13 cellular contexts compared by ENCODE assay signal in the genomic region with DNA sequence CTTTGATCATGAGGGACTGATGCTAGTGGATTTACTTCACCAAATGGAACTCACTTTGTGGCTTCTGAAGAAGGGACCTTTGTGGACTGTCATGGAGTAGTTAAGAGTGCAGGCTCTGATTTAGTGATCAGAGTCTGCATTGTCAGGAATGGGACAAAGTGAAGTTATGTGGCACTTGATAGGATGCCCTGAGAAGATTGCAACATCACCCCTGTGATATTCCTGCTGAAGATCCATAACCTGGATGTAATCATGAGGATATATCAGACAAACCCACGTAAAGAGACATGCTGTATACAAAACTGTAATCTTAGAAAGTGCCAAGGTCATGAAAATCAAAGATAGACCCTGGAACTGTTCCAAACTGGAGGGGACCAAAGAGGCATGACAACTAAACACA. TPM values are rescaled to one million over a fixed set of nuclear protein-coding genes. Genes with fewer than 3 reads are reported as not detected.
A peak's percentile ranks its signal among the peaks of the same experiment; 100 is the strongest.
DNase-seq lines count a peak whose midpoint lies in the region; ATAC-seq, FAIRE-seq and TF ChIP-seq lines count a peak whose summit lies in the region.
"Had no signal": no experiment of that assay in that cellular context is flagged by ENCODE, and none has a peak within 500 bp of the region (broad histone marks: within the 10 kb centered on the region; RNA-seq: fewer than 3 reads in every experiment).

No MANE protein-coding gene starts in this region.

- H3K27me3 ChIP-seq in DOHH2 (ENCODE audit: control insufficient read depth, low read length) (no peaks in the 10 kb centered on the region), KMS-11 (ENCODE audit: insufficient read depth, low read depth) (no peaks in the 10 kb centered on the region), GM12878 (replicated peaks in 1 of 2; ENCODE audit: control insufficient read depth in 2 of 2, insufficient read depth in 2 of 2, low read length in 1 of 2) (no peaks in the 10 kb centered on the region), BE2C (no peaks in the 10 kb centered on the region)

- 91% methylated on average over 1 of the region's 1 CpG for WGBS in GM12878 (ENCODE audit: insufficient coverage, insufficient replicate concordance, low lambda C conversion rate, missing lambda C conversion rate)

- H3K9me3 ChIP-seq in DOHH2 (ENCODE audit: control insufficient read depth, insufficient read depth, low read length) (no peaks in the 10 kb centered on the region), GM12878 (replicated peaks; ENCODE audit: control insufficient read depth, insufficient read depth, low read length) (no peaks in the 10 kb centered on the region), BE2C (no peaks in the 10 kb centered on the region)

- no peak for TF ChIP-seq POLR2A in GM12878 (IDR thresholded peaks at IDR 0.05; ENCODE audit: low read depth, low read length)

- H3K9me3 Mint-ChIP-seq in neural crest cell = no peaks in the 10 kb centered on the region

- no peaks in the 10 kb centered on the region for H3K27me3 Mint-ChIP-seq in neural crest cell (ENCODE audit: low read depth)

- POLR2A ChIA-PET in GM12878 (lab: Charles Lee) = no interaction called here

- H3F3A ChIP-seq in DOHH2 (ENCODE audit: control insufficient read depth, insufficient read depth) = peaks cover 4% of the 10 kb centered on the region; the same call in 1 of the 2 replicates

- H3K4me1 Mint-ChIP-seq in neural crest cell = peaks cover 39% of the 10 kb centered on the region

- H3K4me3 Mint-ChIP-seq in neural crest cell = peak overlapping the region; percentile 99

- peaks cover 9% of the 10 kb centered on the region for H3K36me3 Mint-ChIP-seq in neural crest cell (ENCODE audit: low read depth)

- no peaks in the 10 kb centered on the region for H3K9me2 ChIP-seq in DOHH2 (replicated peaks; ENCODE audit: control insufficient read depth, low read length)

- RAD21 ChIA-PET in GM12878 (lab: Charles Lee; ENCODE audit: unreplicated experiment) = interaction anchor here (1.2 kb wide), 1 partner anchor 152 kb away, joined by 3 read pairs; no protein-coding TSS in a partner anchor

- H3K4me3 ChIP-seq in DOHH2 (ENCODE audit: low read length) (peak overlapping the region; percentile 94), KMS-11 (IDR thresholded peaks at IDR 0.05; ENCODE audit: insufficient read depth, low read depth, low read length) (no peak overlapping the region), GM12878 (peak overlapping the region; percentile 90; the same call in 1 of the 2 replicates), BE2C (ENCODE audit: low read depth, low read length) (no peak overlapping the region)

- FAIRE-seq in GM12878 (lab: Jason Lieb, UNC) = no peak
- FAIRE-seq: colon, GM12892 had no signal

- peak overlapping the region; percentile 78 for H3K4me2 ChIP-seq in DOHH2 (ENCODE audit: low read length)
- peak overlapping the region; percentile 86; the same call in 1 of the 2 replicates for H3K4me2 ChIP-seq in KMS-11
- peak overlapping the region; percentile 83 for H3K4me2 ChIP-seq in GM12878 (ENCODE audit: control insufficient read depth, insufficient read depth)

- H3K36me3 ChIP-seq in DOHH2 (ENCODE audit: control insufficient read depth, low read length) = peaks cover 46% of the 10 kb centered on the region
- H3K36me3 ChIP-seq in KMS-11 (ENCODE audit: insufficient read depth) = no peaks in the 10 kb centered on the region
- peaks cover 4 to 13% of the 10 kb centered on the region in 2 experiments for H3K36me3 ChIP-seq in GM12878 (ENCODE audit: control insufficient read depth in 2 of 2, insufficient read depth in 2 of 2, low read length in 1 of 2)
- H3K36me3 ChIP-seq in BE2C = peaks cover 12% of the 10 kb centered on the region

- no peak overlapping the region for H3K27ac Mint-ChIP-seq in neural crest cell (ENCODE audit: unreplicated experiment)

- peaks cover 45% of the 10 kb centered on the region for H3K4me1 ChIP-seq in DOHH2 (ENCODE audit: control insufficient read depth, low read length)
- H3K4me1 ChIP-seq in KMS-11 (ENCODE audit: low read depth, poor library complexity, severe bottlenecking) = peaks cover 57% of the 10 kb centered on the region
- no peaks in the 10 kb centered on the region for H3K4me1 ChIP-seq in GM12878 (ENCODE audit: control insufficient read depth, insufficient read depth, low read length)
- peaks cover 3% of the 10 kb centered on the region; the same call in 1 of the 2 replicates for H3K4me1 ChIP-seq in BE2C

- peaks cover 7% of the 10 kb centered on the region; the same call in 1 of the 2 replicates for H4K20me1 ChIP-seq in DOHH2 (ENCODE audit: control insufficient read depth, insufficient read depth, low read depth, low read length)
- no peaks in the 10 kb centered on the region for H4K20me1 ChIP-seq in KMS-11 (ENCODE audit: insufficient read depth)
- no peaks in the 10 kb centered on the region for H4K20me1 ChIP-seq in GM12878 (ENCODE audit: control insufficient read depth, insufficient read depth)

- H3K79me2 ChIP-seq in DOHH2 (ENCODE audit: control insufficient read depth, low read length) (peaks cover 76% of the 10 kb centered on the region), KMS-11 (ENCODE audit: insufficient read depth, low read depth) (peaks cover 42% of the 10 kb centered on the region), GM12878 (ENCODE audit: control insufficient read depth, insufficient read depth, low read length) (peaks cover 29% of the 10 kb centered on the region)

- DNase-seq in GM12878 (ENCODE audit: low read depth, low spot score) (no peak), neural crest cell (ENCODE audit: low read depth, low spot score) (no peak), BE2C (no peak), NCI-H187 (lab: John Stamatoyannopoulos, UW) (no peak), HuH-7.5 (ENCODE audit: low spot score) (no peak)
- DNase-seq: DMS53; NCI-H2081; stimulated activated CD4-positive, alpha-beta T cell treated with anti-CD3 and anti-CD28 coated beads, Interleukin-4, amount 100 ng/mL, for 1 hour had no signal

- intact Hi-C loops in GM12878 (cut with micrococcal nuclease; ENCODE audit: unreplicated experiment) = no loop called here

- no peak for ATAC-seq in GM12878
- ATAC-seq: Panc1 had no signal

- BruUV-seq in GM12878 (replicated peaks; lab: Mats Ljungman, UMichigan) = no TSS peak

- no peak for TF ChIP-seq EP300 in GM12878 (IDR thresholded peaks at IDR 0.05; ENCODE audit: borderline replicate concordance in 1 of 2, control insufficient read depth in 1 of 2, low read depth in 2 of 2, low read length in 2 of 2)

- TF ChIP-seq CTCF in DOHH2 (IDR thresholded peaks at IDR 0.05; ENCODE audit: low read depth, low read length, poor library complexity, severe bottlenecking) (no peak), KMS-11 (conservative IDR thresholded peaks at IDR 0.05; ENCODE audit: low read depth, low read length) (no peak), GM12878 (IDR thresholded peaks at IDR 0.05 in 2 of 3, conservative IDR thresholded peaks at IDR 0.05 in 1 of 3; ENCODE audit: control insufficient read depth in 2 of 3, extremely low read depth in 1 of 3, insufficient read depth in 1 of 3, low read depth in 3 of 3, low read length in 3 of 3) (no peak), neural crest cell (conservative IDR thresholded peaks at IDR 0.05) (no peak), BE2C (IDR thresholded peaks at IDR 0.05; ENCODE audit: low read depth, low read length) (no peak)

- no peak for TF ChIP-seq RAD21 in GM12878 (IDR thresholded peaks at IDR 0.05; ENCODE audit: insufficient read depth, low read depth, low read length)

- in situ Hi-C loops in GM12878 (cut with MboI) = no loop called here

- H2AFZ ChIP-seq in KMS-11 (ENCODE audit: low read depth) (no peak overlapping the region), GM12878 (ENCODE audit: control insufficient read depth, low read depth, low read length) (no peak overlapping the region)

- CTCF ChIA-PET in GM12878 (lab: Yijun Ruan, JAX) = interaction anchor here (2.5 kb wide), 1 partner anchor 11 kb away, joined by 16 read pairs; no protein-coding TSS in a partner anchor

- H3K27ac ChIP-seq in DOHH2 (ENCODE audit: low read depth, low read length) (peak overlapping the region; percentile 61), KMS-11 (no peak overlapping the region), GM12878 (ENCODE audit: control insufficient read depth, insufficient read depth) (no peak overlapping the region)

- SMC1A ChIA-PET in GM12878 (lab: Charles Lee; ENCODE audit: uncharacterized antibody, unreplicated experiment) = interaction anchor here (1.0 kb wide), 3 partner anchors 11 to 16 kb away, joined by 3 to 5 read pairs (median 4); no protein-coding TSS in a partner anchor

- H3K9ac ChIP-seq in KMS-11 (no peak overlapping the region), GM12878 (ENCODE audit: control insufficient read depth, insufficient read depth, low read length) (no peak overlapping the region)

RNA-seq across cellular contexts. Expression of a gene that starts 1.6 kb away (rescaled TPM):
- 70.0 and 73.7 TPM in 2 replicates for total RNA-seq in GM12878 (2013; cell fraction: nucleolus; rRNA removed)
- total RNA-seq in GM12878 (2014; rRNA removed) (31.7 and 34.6 TPM in 2 replicates), GM12878 (2014; rRNA removed; fragmentation: Illumina TruSeq; extraction: Trizol) (28.3 and 32.2 TPM in 2 replicates), GM12878 (2021) (35.6 and 42.2 TPM in 2 replicates), neural crest cell (33.6 and 34.3 TPM in 2 replicates)
- 17.4 TPM for polyA plus RNA-seq in GM12878 (2011; ENCODE audit: low read depth)
- polyA plus RNA-seq in GM12878 (2011; rRNA removed) (36.5 and 43.3 TPM in 2 replicates), GM12878 (2014; fragmentation: Illumina TruSeq; extraction: Trizol) (27.3 and 29.4 TPM in 2 replicates), GM12878 (2014; fragmentation: Nextera tagmentation; extraction: Ambion mirVana) (10 to 100 TPM; 14.2 to 19.1 TPM), GM12878 (2014; rRNA removed) (23.1 and 31.6 TPM in 2 replicates), GM12878 (2016; fragmentation: Nextera tagmentation; extraction: Ambion mirVana) (10 to 100 TPM; 35.9 to 40.1 TPM)
- polyA plus RNA-seq in GM12878 (2011; cell fraction: cytosol; rRNA removed) = 38.1 and 44.3 TPM in 2 replicates
- 70.3 and 74.9 TPM in 2 replicates for polyA plus RNA-seq in GM12878 (2011; cell fraction: nucleus; rRNA removed)
- polyA plus RNA-seq in GM12878 (2012) = 23.4 and 24.1 TPM in 2 replicates
- polyA minus RNA-seq in GM12878 (2011; rRNA and poly(A)+ RNA removed) = 66.5 and 75.2 TPM in 2 replicates
- 12.3 and 18.2 TPM in 2 replicates for polyA minus RNA-seq in GM12878 (2011; cell fraction: cytosol; rRNA and poly(A)+ RNA removed)
- polyA minus RNA-seq in GM12878 (2011; cell fraction: nucleus; rRNA and poly(A)+ RNA removed) = 46.3 and 59.1 TPM in 2 replicates
- polyA plus RNA-seq in BE2C (2012; ENCODE audit: insufficient read depth, insufficient read length, low read depth) = 146 TPM

RNA-seq across cellular contexts. Expression of a gene that starts 30.2 kb away (rescaled TPM):
- 14.9 and 17.6 TPM in 2 replicates for total RNA-seq in GM12878 (2013; cell fraction: nucleolus; rRNA removed)
- total RNA-seq in GM12878 (2014; rRNA removed) (17.2 and 17.7 TPM in 2 replicates), GM12878 (2014; rRNA removed; fragmentation: Illumina TruSeq; extraction: Trizol) (21.2 and 26.4 TPM in 2 replicates), GM12878 (2021) (27.5 and 32.9 TPM in 2 replicates), neural crest cell (30.8 and 32.4 TPM in 2 replicates)
- polyA plus RNA-seq in GM12878 (2011; ENCODE audit: low read depth) = 9.4 TPM
- polyA plus RNA-seq in GM12878 (2011; rRNA removed) (50.5 and 55.9 TPM in 2 replicates), GM12878 (2014; fragmentation: Illumina TruSeq; extraction: Trizol) (31.5 and 41.6 TPM in 2 replicates), GM12878 (2014; fragmentation: Nextera tagmentation; extraction: Ambion mirVana) (10 to 100 TPM in 1 of 2 experiments, 1 to 10 TPM in 1; 4.1 to 15.4 TPM), GM12878 (2014; rRNA removed) (22.3 and 27.4 TPM in 2 replicates), GM12878 (2016; fragmentation: Nextera tagmentation; extraction: Ambion mirVana) (10 to 100 TPM; 42.9 to 50.6 TPM)
- polyA plus RNA-seq in GM12878 (2011; cell fraction: cytosol; rRNA removed) = 20.4 and 32.3 TPM in 2 replicates
- 16.9 and 17.7 TPM in 2 replicates for polyA plus RNA-seq in GM12878 (2011; cell fraction: nucleus; rRNA removed)
- polyA plus RNA-seq in GM12878 (2012) = 9.4 and 18.9 TPM in 2 replicates
- polyA minus RNA-seq in GM12878 (2011; rRNA and poly(A)+ RNA removed) = 30.7 and 36.9 TPM in 2 replicates
- polyA minus RNA-seq in GM12878 (2011; cell fraction: cytosol; rRNA and poly(A)+ RNA removed) = 7.6 and 9.1 TPM in 2 replicates
- 4.8 and 7.7 TPM in 2 replicates for polyA minus RNA-seq in GM12878 (2011; cell fraction: nucleus; rRNA and poly(A)+ RNA removed)
- polyA plus RNA-seq in BE2C (2012; ENCODE audit: insufficient read depth, insufficient read length, low read depth) = 20.7 TPM

RNA-seq across cellular contexts. Expression of a gene that starts 30.3 kb away (rescaled TPM):
- total RNA-seq in GM12878 (2013; cell fraction: nucleolus; rRNA removed) = 182 and 200 TPM in 2 replicates
- total RNA-seq in GM12878 (2014; rRNA removed) = 36.7 and 38.5 TPM in 2 replicates
- 24.2 and 25.7 TPM in 2 replicates for total RNA-seq in GM12878 (2014; rRNA removed; fragmentation: Illumina TruSeq; extraction: Trizol)
- 34.2 and 35.2 TPM in 2 replicates for total RNA-seq in GM12878 (2021)
- polyA plus RNA-seq in GM12878 (2011; ENCODE audit: low read depth) = 19.5 TPM
- 36.5 and 52.5 TPM in 2 replicates for polyA plus RNA-seq in GM12878 (2011; rRNA removed)
- polyA plus RNA-seq in GM12878 (2011; cell fraction: cytosol; rRNA removed) = 35.8 and 37.7 TPM in 2 replicates
- 119 and 130 TPM in 2 replicates for polyA plus RNA-seq in GM12878 (2011; cell fraction: nucleus; rRNA removed)
- 26.4 and 30.0 TPM in 2 replicates for polyA plus RNA-seq in GM12878 (2012)
- polyA plus RNA-seq in GM12878 (2014; fragmentation: Illumina TruSeq; extraction: Trizol) = 27.3 and 31.1 TPM in 2 replicates
- polyA plus RNA-seq in GM12878 (2014; fragmentation: Nextera tagmentation; extraction: Ambion mirVana) = 10 to 100 TPM; 11.7 to 12.3 TPM
- polyA plus RNA-seq in GM12878 (2014; rRNA removed) = 32.4 and 34.4 TPM in 2 replicates
- polyA plus RNA-seq in GM12878 (2016; fragmentation: Nextera tagmentation; extraction: Ambion mirVana) = 10 to 100 TPM; 28.7 to 30.5 TPM
- polyA minus RNA-seq in GM12878 (2011; rRNA and poly(A)+ RNA removed) = 40.2 and 41.4 TPM in 2 replicates
- 14.2 and 15.0 TPM in 2 replicates for polyA minus RNA-seq in GM12878 (2011; cell fraction: cytosol; rRNA and poly(A)+ RNA removed)
- 43.3 and 49.2 TPM in 2 replicates for polyA minus RNA-seq in GM12878 (2011; cell fraction: nucleus; rRNA and poly(A)+ RNA removed)
- 48.5 and 50.9 TPM in 2 replicates for total RNA-seq in neural crest cell
- polyA plus RNA-seq in BE2C (2012; ENCODE audit: insufficient read depth, insufficient read length, low read depth) = 32.5 TPM

Comparison
In these comparisons a context has a peak if more than half of its experiments do, and no peak if none do; other contexts are left out.
1. H3K4me3 ChIP-seq: peak in DOHH2 (single experiment) and GM12878 (single experiment); none in KMS-11 (single experiment) and BE2C (single experiment).
2. Peak in every context shown above with its lines, with median percentiles within 50 percentile points of each other: H3K4me2 ChIP-seq.